Comparison of ENCODE assay signal across 8 cellular contexts in the genomic region with DNA sequence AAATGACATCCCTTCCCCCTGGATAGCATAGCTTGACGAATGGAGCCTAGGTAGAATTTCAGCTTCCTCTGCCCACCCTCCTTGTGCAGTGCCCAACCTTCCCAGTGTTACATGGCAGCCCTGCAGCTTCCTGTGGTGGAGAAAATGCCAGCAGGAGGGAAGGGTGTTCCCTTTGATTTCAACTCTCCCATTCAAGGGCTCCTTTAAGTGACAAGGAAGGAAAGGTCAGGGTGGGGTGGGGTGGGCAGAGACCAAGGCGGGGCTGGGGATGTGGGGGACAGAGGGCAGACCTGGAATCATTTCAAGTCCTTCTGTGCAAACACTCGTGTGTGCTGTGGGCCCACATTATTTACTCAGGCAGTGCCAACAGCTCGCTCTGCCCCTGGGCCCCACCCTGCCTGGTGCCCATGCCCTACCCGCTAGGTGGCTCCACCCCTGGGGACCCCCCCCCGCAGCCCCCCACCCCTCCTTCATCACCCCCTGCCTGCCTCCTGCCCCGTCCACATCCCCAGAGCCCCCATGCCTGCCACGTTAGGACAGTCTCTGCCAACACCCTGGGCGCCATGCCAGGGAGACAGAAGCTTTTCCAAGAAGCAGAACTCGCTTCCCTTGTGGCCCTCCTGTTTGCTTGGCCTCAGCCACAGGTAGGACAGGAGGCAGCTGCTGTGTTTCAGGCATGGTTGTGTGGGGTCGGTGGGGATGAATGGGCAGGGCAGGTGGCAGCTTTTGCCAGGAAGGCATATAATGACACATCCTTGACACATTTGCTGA. TPM values are rescaled to one million over a fixed set of nuclear protein-coding genes. Genes with fewer than 3 reads are reported as not detected.
DNase-seq lines count a peak whose midpoint lies in the region; ATAC-seq and TF ChIP-seq lines count a peak whose summit lies in the region.
"Had no signal": no experiment of that assay in that cellular context is flagged by ENCODE, and none has a peak within 500 bp of the region (broad histone marks: within the 10 kb centered on the region; RNA-seq: fewer than 3 reads in every experiment).

No MANE protein-coding gene starts in this region.

- ATAC-seq in left ventricle myocardium superior (peak; percentile 71), upper lobe of left lung (ENCODE audit: low FRiP score in 2 of 2) (no peak), HG02571 (IDR thresholded peaks at IDR 0.05; ENCODE audit: unreplicated experiment) (no peak)
- ATAC-seq: effector memory CD8-positive, alpha-beta T cell had no signal

- TF ChIP-seq CTCF in Peyer's patch (IDR thresholded peaks at IDR 0.05) (no peak), upper lobe of left lung (IDR thresholded peaks at IDR 0.05) (no peak)

- DNase-seq in M059J (ENCODE audit: low read depth) (peak; percentile 53), Peyer's patch (peak in 2 of 3 donors; percentile 64 to 80), left ventricle myocardium superior (peak; percentile 80), upper lobe of left lung (peak; percentile 51 to 75), activated gamma-delta T cell treated with Interleukin-2 at 50 U/mL for 16 hours (no peak), activated gamma-delta T cell (lab: John Stamatoyannopoulos, UW) (no peak)
- DNase-seq: effector memory CD8-positive, alpha-beta T cell had no signal

- H3K4me1 ChIP-seq in Peyer's patch (peaks cover 0 to 23% (median 0%) of the 10 kb centered on the region in 4 donors), upper lobe of left lung (peaks cover 11 to 24% (median 13%) of the 10 kb centered on the region in 4 donors)

- H3K36me3 ChIP-seq in Peyer's patch = no peaks in the 10 kb centered on the region
- H3K36me3 ChIP-seq in upper lobe of left lung = no peaks in the 10 kb centered on the region

- H3K9me3 ChIP-seq in Peyer's patch (no peaks in the 10 kb centered on the region), upper lobe of left lung (no peaks in the 10 kb centered on the region)

- H3K27ac ChIP-seq in Peyer's patch = peak overlapping the region in 2 of 4 donors; percentile 56 to 57
- H3K27ac ChIP-seq in upper lobe of left lung = no peak overlapping the region

- WGBS in upper lobe of left lung, 2 donors = 7 to 19% methylated on average over 2 to 9 of the region's 11 CpGs

- no peak for TF ChIP-seq EP300 in upper lobe of left lung (IDR thresholded peaks at IDR 0.05)

- TF ChIP-seq POLR2A in Peyer's patch (IDR thresholded peaks at IDR 0.05) = no peak
- no peak for TF ChIP-seq POLR2A in upper lobe of left lung (IDR thresholded peaks at IDR 0.05)

- intact Hi-C loops in left ventricle myocardium superior (cut with micrococcal nuclease) = no loop called here

- no peaks in the 10 kb centered on the region for H3K27me3 ChIP-seq in Peyer's patch
- H3K27me3 ChIP-seq in upper lobe of left lung = no peaks in the 10 kb centered on the region

- H3K4me3 ChIP-seq in Peyer's patch (no peak overlapping the region), upper lobe of left lung (no peak overlapping the region)

RNA-seq across cellular contexts. Expression of gene SPDEF, which starts 9.4 kb away (rescaled TPM):
- not detected in 2 replicates for total RNA-seq in M059J (2014; rRNA removed; shearing (Covaris generic))
- total RNA-seq in Peyer's patch (10 to 100 TPM; 29.7 to 58.7 (median 39.0) TPM), left ventricle myocardium superior (not detected), upper lobe of left lung (1 to 10 TPM in 5 of 6 donors, under 1 TPM in 1; 0.61 to 5.2 (median 3.8) TPM)

Comparison
In these comparisons a context has a peak if more than half of its experiments do, and no peak if none do; other contexts are left out.
1. DNase-seq: peak in M059J (single experiment), Peyer's patch (2 of 3), left ventricle myocardium superior (single experiment) and upper lobe of left lung (2 of 2); none in activated gamma-delta T cell treated with Interleukin-2 at 50 U/mL for 16 hours (single experiment) and activated gamma-delta T cell (single experiment).
2. RNA of gene SPDEF, which starts 9.4 kb away (total RNA-seq): 29.7 to 58.7 TPM in Peyer's patch; 0.61 to 5.2 TPM in upper lobe of left lung, not detected in left ventricle myocardium superior (single experiment) and not detected in M059J; every median in the first group is over 4 times any median in the second.